ENCODE assay signal across 9 cellular contexts in genomic region chr11:8768625-8769333, GRCh38.
DNase-seq lines count a peak whose midpoint lies in the region; ATAC-seq and TF ChIP-seq lines count a peak whose summit lies in the region.
"Had no signal": no experiment of that assay in that cellular context is flagged by ENCODE, and none has a peak within 500 bp of the region (broad histone marks: within the 10 kb centered on the region; RNA-seq: fewer than 3 reads in every experiment).

No MANE protein-coding gene starts in this region.

- ATAC-seq in GM18861 (IDR thresholded peaks at IDR 0.05; ENCODE audit: unreplicated experiment), result no peak

- no peak overlapping the region for H3K9ac ChIP-seq in liver (ENCODE audit: low read depth in 1 of 2, low read length in 2 of 2)
- H3K9ac ChIP-seq: BLaER1 treated with 17β-estradiol and CSF1 and Interleukin-3, amounts not matched to agents 10 nM and 100 nM had no signal

- H3K9me3 ChIP-seq in liver (ENCODE audit: control insufficient read depth in 4 of 4, low read length in 3 of 4), result no peaks in the 10 kb centered on the region
- H3K9me3 ChIP-seq: BLaER1 treated with 17β-estradiol and CSF1 and Interleukin-3, amounts not matched to agents 10 nM and 100 nM had no signal

- H3K9me3 Mint-ChIP-seq in activated T-cell treated with anti-CD3 and anti-CD28 coated beads, Interleukin-2, amount 50 U/mL, for 24 hours, result no peaks in the 10 kb centered on the region
- no peaks in the 10 kb centered on the region for H3K9me3 Mint-ChIP-seq in chondrocyte (ENCODE audit: low read depth)

- no peaks in the 10 kb centered on the region for H3K27me3 ChIP-seq in liver (ENCODE audit: control insufficient read depth in 4 of 4, insufficient read depth in 4 of 4, low read length in 3 of 4)
- H3K27me3 ChIP-seq: BLaER1 treated with 17β-estradiol and CSF1 and Interleukin-3, amounts not matched to agents 10 nM and 100 nM had no signal

- no peak for DNase-seq in activated T-cell treated with anti-CD3 and anti-CD28 coated beads, Interleukin-2, amount 50 U/mL, for 24 hours
- no peak for DNase-seq in activated T-cell treated with anti-CD3 and anti-CD28 coated beads, Interleukin-2, amount 50 U/mL, for 1 hour
- DNase-seq in chondrocyte (ENCODE audit: low spot score) (no peak), activated gamma-delta T cell (lab: John Stamatoyannopoulos, UW) (no peak), MV-4-11 (lab: John Stamatoyannopoulos, UW) (no peak), HK-2 (ENCODE audit: unreplicated experiment) (no peak)

- peak overlapping the region; percentile 44 for H3K27ac Mint-ChIP-seq in activated T-cell treated with anti-CD3 and anti-CD28 coated beads, Interleukin-2, amount 50 U/mL, for 24 hours
- peak overlapping the region; percentile 88 for H3K27ac Mint-ChIP-seq in chondrocyte (ENCODE audit: unreplicated experiment)

- no peaks in the 10 kb centered on the region for H3K27me3 Mint-ChIP-seq in activated T-cell treated with anti-CD3 and anti-CD28 coated beads, Interleukin-2, amount 50 U/mL, for 24 hours
- no peaks in the 10 kb centered on the region for H3K27me3 Mint-ChIP-seq in chondrocyte (ENCODE audit: low read depth)

- H3K4me1 ChIP-seq in liver (ENCODE audit: control insufficient read depth in 4 of 4, insufficient read depth in 4 of 4, low read length in 3 of 4), result peaks cover 0 to 9% (median 4%) of the 10 kb centered on the region in 4 donors
- H3K4me1 ChIP-seq: BLaER1 treated with 17β-estradiol and CSF1 and Interleukin-3, amounts not matched to agents 10 nM and 100 nM had no signal

- peak; percentile 72 for TF ChIP-seq CTCF in chondrocyte (IDR thresholded peaks at IDR 0.05)
- TF ChIP-seq CTCF in liver (IDR thresholded peaks at IDR 0.05; ENCODE audit: low read depth, low read length, missing input control), result no peak

- no peaks in the 10 kb centered on the region for H3K4me1 Mint-ChIP-seq in activated T-cell treated with anti-CD3 and anti-CD28 coated beads, Interleukin-2, amount 50 U/mL, for 24 hours (ENCODE audit: low read depth)
- peaks cover 81% of the 10 kb centered on the region for H3K4me1 Mint-ChIP-seq in chondrocyte (ENCODE audit: low read depth)

- no peaks in the 10 kb centered on the region for H3K36me3 Mint-ChIP-seq in activated T-cell treated with anti-CD3 and anti-CD28 coated beads, Interleukin-2, amount 50 U/mL, for 24 hours (ENCODE audit: low read depth)
- H3K36me3 Mint-ChIP-seq in chondrocyte (ENCODE audit: low read depth), result no peaks in the 10 kb centered on the region

- no peak overlapping the region for H3K4me3 Mint-ChIP-seq in activated T-cell treated with anti-CD3 and anti-CD28 coated beads, Interleukin-2, amount 50 U/mL, for 24 hours
- no peak overlapping the region for H3K4me3 Mint-ChIP-seq in chondrocyte (ENCODE audit: unreplicated experiment)

- peaks cover 0 to 7% (median under 1%) of the 10 kb centered on the region in 4 donors for H3K36me3 ChIP-seq in liver (ENCODE audit: control insufficient read depth in 4 of 4, insufficient read depth in 3 of 4, low read depth in 1 of 4, low read length in 3 of 4)
- H3K36me3 ChIP-seq: BLaER1 treated with 17β-estradiol and CSF1 and Interleukin-3, amounts not matched to agents 10 nM and 100 nM had no signal

- H3K27ac ChIP-seq in liver (ENCODE audit: low read depth in 1 of 2, low read length in 2 of 2), result peak overlapping the region; percentile 25 to 26
- H3K27ac ChIP-seq: BLaER1 treated with 17β-estradiol and CSF1 and Interleukin-3, amounts not matched to agents 10 nM and 100 nM had no signal

- WGBS in liver, result 90% methylated on average over 3 of the region's 3 CpGs

- H3K4me3 ChIP-seq in liver (ENCODE audit: low read depth in 1 of 3, low read length in 3 of 3), result no peak overlapping the region
- H3K4me3 ChIP-seq: BLaER1 treated with 17β-estradiol and CSF1 and Interleukin-3, amounts not matched to agents 10 nM and 100 nM had no signal

- peak; percentile 47 to 52 for TF ChIP-seq RAD21 in liver (IDR thresholded peaks at IDR 0.05)

TF ChIP-seq in liver, 16 proteins besides CTCF, POLR2A, EP300 and RAD21:
- no peak for TF ChIP-seq GABPA (IDR thresholded peaks at IDR 0.05 in 1 of 2, conservative IDR thresholded peaks at IDR 0.05 in 1 of 2)
- TF ChIP-seq NR2F2 (IDR thresholded peaks at IDR 0.05), result no peak
- no peak for TF ChIP-seq HNF4A (conservative IDR thresholded peaks at IDR 0.05)
- TF ChIP-seq FOXA1 (IDR thresholded peaks at IDR 0.05), result no peak
- TF ChIP-seq HNF4G (IDR thresholded peaks at IDR 0.05), result no peak
